In genomic region chr11:64333556-64333955, GRCh38 we compare ENCODE assay signal across 25 cellular contexts.
"Had no signal": no experiment of that assay in that cellular context is flagged by ENCODE, and none has a peak within 500 bp of the region (broad histone marks: within the 10 kb centered on the region; RNA-seq: fewer than 3 reads in every experiment).

No MANE protein-coding gene starts in this region.

- H3K9me3 Mint-ChIP-seq: activated B cell treated with CpG ODN at 0.5 μM for 24 hours; activated CD4-positive, alpha-beta T cell treated with anti-CD3 and anti-CD28 coated beads, Interleukin-2, amount 10 ng/mL, durations not matched to agents 24 days and 14 days; activated naive CD4-positive, alpha-beta T cell treated with anti-CD3 and anti-CD28 coated beads, Interleukin-2, amount 10 ng/mL, durations not matched to agents 7 days and 5 days; activated naive CD8-positive, alpha-beta T cell treated with anti-CD3 and anti-CD28 coated beads, Interleukin-2, amount 10 ng/mL, durations not matched to agents 7 days and 5 days; activated T-cell treated with anti-CD3 and anti-CD28 coated beads, Interleukin-2, amount 50 U/mL, for 24 hours; central memory CD8-positive, alpha-beta T cell; T-cell had no signal

- H3K27ac Mint-ChIP-seq: activated CD4-positive, alpha-beta T cell treated with anti-CD3 and anti-CD28 coated beads, Interleukin-2, amount 10 ng/mL, durations not matched to agents 24 days and 14 days; activated naive CD4-positive, alpha-beta T cell treated with anti-CD3 and anti-CD28 coated beads, Interleukin-2, amount 10 ng/mL, durations not matched to agents 7 days and 5 days; activated naive CD8-positive, alpha-beta T cell treated with anti-CD3 and anti-CD28 coated beads, Interleukin-2, amount 10 ng/mL, durations not matched to agents 7 days and 5 days; activated T-cell treated with anti-CD3 and anti-CD28 coated beads, Interleukin-2, amount 50 U/mL, for 24 hours; T-cell had no signal

- DNase-seq: activated B cell treated with CpG ODN at 0.5 μM for 24 hours; activated CD4-positive, alpha-beta T cell treated with anti-CD3 and anti-CD28 coated beads for 1 hour; activated CD4-positive, alpha-beta T cell treated with anti-CD3 and anti-CD28 coated beads, Interleukin-2, amount 10 ng/mL, durations not matched to agents 24 days and 14 days; activated CD4-positive, alpha-beta T cell treated with anti-CD3 and anti-CD28 coated beads, Interleukin-2, amount 50 U/mL, for 48 hours; activated CD8-positive, alpha-beta memory T cell treated with anti-CD3 and anti-CD28 coated beads, Interleukin-2, amount 10 ng/mL, durations not matched to agents 7 days and 5 days; activated gamma-delta T cell; activated naive CD4-positive, alpha-beta T cell treated with anti-CD3 and anti-CD28 coated beads, Interleukin-2, amount 10 ng/mL, durations not matched to agents 7 days and 5 days; activated naive CD8-positive, alpha-beta T cell treated with anti-CD3 and anti-CD28 coated beads, Interleukin-2, amount 10 ng/mL, durations not matched to agents 7 days and 5 days; activated T-cell treated with anti-CD3 and anti-CD28 coated beads, Interleukin-2, amount 50 U/mL, for 24 hours; adrenal gland; anterior cingulate cortex; KG1; MG63; NCI-H1105 treated with DMSO at 0.1 percent for 48 hours; NCI-H1436 treated with DMSO at 0.1 percent for 48 hours; NCI-H187; NCI-H2081; NCI-H446; NCI-H524; Peyer's patch; T-cell; T-helper 2 cell; T1000 had no signal

- H3K4me3 Mint-ChIP-seq: activated B cell treated with CpG ODN at 0.5 μM for 24 hours; activated CD4-positive, alpha-beta T cell treated with anti-CD3 and anti-CD28 coated beads, Interleukin-2, amount 10 ng/mL, durations not matched to agents 24 days and 14 days; activated CD8-positive, alpha-beta memory T cell treated with anti-CD3 and anti-CD28 coated beads, Interleukin-2, amount 10 ng/mL, durations not matched to agents 7 days and 5 days; activated naive CD4-positive, alpha-beta T cell treated with anti-CD3 and anti-CD28 coated beads, Interleukin-2, amount 10 ng/mL, durations not matched to agents 7 days and 5 days; activated naive CD8-positive, alpha-beta T cell treated with anti-CD3 and anti-CD28 coated beads, Interleukin-2, amount 10 ng/mL, durations not matched to agents 7 days and 5 days; activated T-cell treated with anti-CD3 and anti-CD28 coated beads, Interleukin-2, amount 50 U/mL, for 24 hours; central memory CD8-positive, alpha-beta T cell; T-cell had no signal

- H3K27me3 Mint-ChIP-seq: activated B cell treated with CpG ODN at 0.5 μM for 24 hours; activated CD4-positive, alpha-beta T cell treated with anti-CD3 and anti-CD28 coated beads, Interleukin-2, amount 10 ng/mL, durations not matched to agents 24 days and 14 days; activated CD8-positive, alpha-beta memory T cell treated with anti-CD3 and anti-CD28 coated beads, Interleukin-2, amount 10 ng/mL, durations not matched to agents 7 days and 5 days; activated T-cell treated with anti-CD3 and anti-CD28 coated beads, Interleukin-2, amount 50 U/mL, for 24 hours; central memory CD8-positive, alpha-beta T cell; T-cell had no signal

- H3K27ac ChIP-seq: adrenal gland, Peyer's patch, SK-N-MC had no signal
